In genomic region chr14:54840798-54841197, GRCh38 we compare ENCODE assay signal across 23 cellular contexts.
"Had no signal": no experiment of that assay in that cellular context is flagged by ENCODE, and none has a peak within 500 bp of the region (broad histone marks: within the 10 kb centered on the region; RNA-seq: fewer than 3 reads in every experiment).

No MANE protein-coding gene starts in this region.

- H3K27ac ChIP-seq: parathyroid adenoma had no signal

- FAIRE-seq: astrocyte, colon, islet of Langerhans had no signal

- H3K27me3 ChIP-seq: esophagus squamous epithelium, gastroesophageal sphincter, heart left ventricle, tibial artery had no signal

- H3K36me3 ChIP-seq: gastroesophageal sphincter, tibial artery had no signal

- H3K27ac Mint-ChIP-seq: activated CD8-positive, alpha-beta T cell treated with anti-CD3 and anti-CD28 coated beads, Interleukin-2, amount 10 ng/mL, durations not matched to agents 7 days and 5 days; activated naive CD8-positive, alpha-beta T cell treated with anti-CD3 and anti-CD28 coated beads for 36 hours; activated T-helper 17 cell treated with anti-CD3 and anti-CD28 coated beads, Interleukin-2, amount 50 U/mL, for 72 hours; endodermal cell; memory B cell; nephron progenitor cell; stimulated activated naive CD8-positive, alpha-beta T cell treated with anti-CD3 and anti-CD28 coated beads, Interleukin-15, amount 100 ng/mL, for 72 hours; T-helper 1 cell treated with Interleukin-12 subunit alpha and Interleukin-12 subunit beta and Interleukin-4 antibody, amounts not matched to agents 30 μg/mL and 1 μg/mL, for 36 hours; WTC11 had no signal

- H3K9ac ChIP-seq: parathyroid adenoma had no signal

- H3K4me3 ChIP-seq: esophagus squamous epithelium, gastroesophageal sphincter, heart left ventricle, tibial artery had no signal

- H3K4me3 Mint-ChIP-seq: activated CD8-positive, alpha-beta T cell treated with anti-CD3 and anti-CD28 coated beads, Interleukin-2, amount 10 ng/mL, durations not matched to agents 7 days and 5 days; activated naive CD8-positive, alpha-beta T cell treated with anti-CD3 and anti-CD28 coated beads for 36 hours; activated T-helper 17 cell treated with anti-CD3 and anti-CD28 coated beads, Interleukin-2, amount 50 U/mL, for 72 hours; central memory CD8-positive, alpha-beta T cell; endodermal cell; memory B cell; nephron progenitor cell; stimulated activated naive CD8-positive, alpha-beta T cell treated with anti-CD3 and anti-CD28 coated beads, Interleukin-15, amount 100 ng/mL, for 72 hours; T-helper 1 cell treated with Interleukin-12 subunit alpha and Interleukin-12 subunit beta and Interleukin-4 antibody, amounts not matched to agents 30 μg/mL and 1 μg/mL, for 36 hours; WTC11 had no signal

- H3K9me3 Mint-ChIP-seq: activated naive CD8-positive, alpha-beta T cell treated with anti-CD3 and anti-CD28 coated beads for 36 hours; activated T-helper 17 cell treated with anti-CD3 and anti-CD28 coated beads, Interleukin-2, amount 50 U/mL, for 72 hours; central memory CD8-positive, alpha-beta T cell; endodermal cell; memory B cell; nephron progenitor cell; stimulated activated naive CD8-positive, alpha-beta T cell treated with anti-CD3 and anti-CD28 coated beads, Interleukin-15, amount 100 ng/mL, for 72 hours; T-helper 1 cell treated with Interleukin-12 subunit alpha and Interleukin-12 subunit beta and Interleukin-4 antibody, amounts not matched to agents 30 μg/mL and 1 μg/mL, for 36 hours had no signal

- H3K27me3 Mint-ChIP-seq: activated naive CD8-positive, alpha-beta T cell treated with anti-CD3 and anti-CD28 coated beads for 36 hours; activated T-helper 17 cell treated with anti-CD3 and anti-CD28 coated beads, Interleukin-2, amount 50 U/mL, for 72 hours; central memory CD8-positive, alpha-beta T cell; memory B cell; stimulated activated naive CD8-positive, alpha-beta T cell treated with anti-CD3 and anti-CD28 coated beads, Interleukin-15, amount 100 ng/mL, for 72 hours had no signal

- DNase-seq: activated CD8-positive, alpha-beta T cell treated with anti-CD3 and anti-CD28 coated beads, Interleukin-2, amount 10 ng/mL, durations not matched to agents 7 days and 5 days; activated naive CD8-positive, alpha-beta T cell treated with anti-CD3 and anti-CD28 coated beads for 36 hours; endodermal cell; esophagus squamous epithelium; heart left ventricle; left ventricle myocardium superior; nephron progenitor cell; right cardiac atrium; stimulated activated CD4-positive, alpha-beta T cell treated with anti-CD3 and anti-CD28 coated beads, Interleukin-12 subunit alpha, Interleukin-12 subunit beta, amount 100 ng/mL, for 4 hours; stimulated activated CD4-positive, alpha-beta T cell treated with anti-CD3 and anti-CD28 coated beads, Interleukin-4, amount 100 ng/mL, for 4 hours; stimulated activated naive CD8-positive, alpha-beta T cell treated with anti-CD3 and anti-CD28 coated beads, Interleukin-15, amount 100 ng/mL, for 72 hours; T1000; tibial artery had no signal

- H3K9me3 ChIP-seq: esophagus squamous epithelium, gastroesophageal sphincter, heart left ventricle, tibial artery had no signal

- ATAC-seq: activated CD8-positive, alpha-beta T cell treated with anti-CD3 and anti-CD28 coated beads, Interleukin-2, amount 10 ng/mL, durations not matched to agents 7 days and 5 days; activated T-helper 17 cell treated with anti-CD3 and anti-CD28 coated beads, Interleukin-2, amount 50 U/mL, for 72 hours; left ventricle myocardium superior; right cardiac atrium; stimulated activated naive CD8-positive, alpha-beta T cell treated with anti-CD3 and anti-CD28 coated beads, Interleukin-15, amount 100 ng/mL, for 72 hours had no signal

- H3K79me2 ChIP-seq: parathyroid adenoma had no signal

- H3K4me1 ChIP-seq: esophagus squamous epithelium, parathyroid adenoma had no signal

- H3K4me1 Mint-ChIP-seq: activated T-helper 17 cell treated with anti-CD3 and anti-CD28 coated beads, Interleukin-2, amount 50 U/mL, for 72 hours; central memory CD8-positive, alpha-beta T cell; memory B cell; nephron progenitor cell; stimulated activated naive CD8-positive, alpha-beta T cell treated with anti-CD3 and anti-CD28 coated beads, Interleukin-15, amount 100 ng/mL, for 72 hours had no signal

- H2AFZ ChIP-seq: parathyroid adenoma had no signal
